Comparison of ENCODE assay signal across 22 cellular contexts in the genomic region with DNA sequence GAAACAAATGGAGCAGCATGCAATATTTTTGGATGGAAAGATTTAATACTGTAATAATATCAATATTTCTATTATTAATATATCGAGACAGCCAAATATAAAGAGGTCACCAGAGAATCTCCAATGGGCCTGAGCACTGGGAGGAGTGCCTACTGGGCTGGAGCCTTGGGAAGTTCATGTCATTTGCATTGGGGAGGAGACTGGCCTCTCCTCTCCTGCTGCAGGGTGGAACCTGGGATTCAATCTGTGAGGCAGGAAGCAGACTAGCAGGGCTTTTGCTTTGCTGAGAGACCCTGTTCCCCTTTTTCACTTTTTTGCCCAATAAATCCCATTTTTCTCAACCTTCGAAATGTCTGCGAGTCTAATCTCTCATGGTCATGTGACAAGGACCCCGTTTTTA.
"Had no signal": no experiment of that assay in that cellular context is flagged by ENCODE, and none has a peak within 500 bp of the region (broad histone marks: within the 10 kb centered on the region; RNA-seq: fewer than 3 reads in every experiment).

No MANE protein-coding gene starts in this region.

- H3K4me2 ChIP-seq: SK-N-SH had no signal

- H3K4me3 ChIP-seq: MG63 had no signal

- H3K4me1 Mint-ChIP-seq: T-cell had no signal

- H3K27me3 Mint-ChIP-seq: T-cell had no signal

- H3K9ac ChIP-seq: SK-N-SH had no signal

- H3K27ac Mint-ChIP-seq: T-cell had no signal

- H3K4me3 Mint-ChIP-seq: T-cell had no signal

- H3K9me3 ChIP-seq: MG63, SK-N-SH had no signal

- H3K9me2 ChIP-seq: SK-N-SH had no signal

- DNase-seq: Karpas-422, KG1, MG63, NCI-H1092, NCI-H1436, NCI-H187, NCI-H2029, NCI-H2081 treated with DMSO at 0.1 percent for 48 hours, NCI-H2171, NCI-H226, NCI-H446, NCI-H510A, NCI-H524 treated with DMSO at 0.1 percent for 48 hours, NCI-H69, NCI-H774, PC-3, SHP77, SK-N-SH, SW 1271, T-cell had no signal

- H3K36me3 Mint-ChIP-seq: T-cell had no signal

- H3K36me3 ChIP-seq: MG63 had no signal

- H3K27me3 ChIP-seq: MG63 had no signal

- H3K27ac ChIP-seq: RWPE1 had no signal

- ATAC-seq: Panc1, PC-3, T-cell had no signal
